Comparison of ENCODE assay signal across 16 cellular contexts in the genomic region with DNA sequence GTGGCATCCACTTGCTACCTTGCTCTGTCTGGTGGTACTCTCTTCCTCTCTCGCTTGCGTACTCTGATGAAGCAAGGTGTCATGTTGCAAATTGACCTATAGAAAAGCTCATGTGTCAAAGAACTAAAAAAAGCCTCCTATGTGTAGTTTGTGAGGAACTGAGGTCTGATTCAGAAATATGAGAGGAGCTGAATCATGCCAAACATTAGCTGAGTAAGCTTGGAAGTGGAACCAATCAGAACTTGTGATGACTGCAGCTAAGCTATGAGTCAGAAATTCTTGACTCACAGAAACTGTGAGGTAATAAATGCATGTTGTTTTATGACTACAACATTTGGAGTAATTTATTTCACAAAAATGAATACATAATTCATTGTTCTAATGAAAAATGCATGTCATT.
DNase-seq lines count a peak whose midpoint lies in the region; ATAC-seq and TF ChIP-seq lines count a peak whose summit lies in the region.
"Had no signal": no experiment of that assay in that cellular context is flagged by ENCODE, and none has a peak within 500 bp of the region (broad histone marks: within the 10 kb centered on the region; RNA-seq: fewer than 3 reads in every experiment).

No MANE protein-coding gene starts in this region.

- H3K4me3 Mint-ChIP-seq in activated CD4-positive, alpha-beta T cell treated with anti-CD3 and anti-CD28 coated beads for 36 hours: no peak overlapping the region
- H3K4me3 Mint-ChIP-seq: activated naive CD4-positive, alpha-beta T cell treated with anti-CD3 and anti-CD28 coated beads for 36 hours; IgD-negative memory B cell; mesothelial cell of epicardium; T-cell had no signal

- H3K4me3 ChIP-seq in fibroblast of mammary gland (ENCODE audit: control insufficient read depth, low read depth, low read length) (no peak overlapping the region), spleen (no peak overlapping the region), H7 (ENCODE audit: insufficient read depth, low read depth, low read length) (no peak overlapping the region)

- H3K4me1 Mint-ChIP-seq in activated CD4-positive, alpha-beta T cell treated with anti-CD3 and anti-CD28 coated beads for 36 hours: no peaks in the 10 kb centered on the region
- H3K4me1 Mint-ChIP-seq: IgD-negative memory B cell, mesothelial cell of epicardium, T-cell had no signal

- no peaks in the 10 kb centered on the region for H3K36me3 ChIP-seq in spleen
- no peaks in the 10 kb centered on the region for H3K36me3 ChIP-seq in H7 (replicated peaks; ENCODE audit: control insufficient read depth, insufficient read depth, low read length)

- ATAC-seq in activated CD4-positive, alpha-beta T cell treated with anti-CD3 and anti-CD28 coated beads for 36 hours: peak; percentile 58
- ATAC-seq in GM18520 (IDR thresholded peaks at IDR 0.05; ENCODE audit: unreplicated experiment): no peak
- ATAC-seq: T-cell had no signal

- intact Hi-C loops in activated CD4-positive, alpha-beta T cell treated with anti-CD3 and anti-CD28 coated beads for 36 hours (cut with DNase I, micrococcal nuclease): no loop called here
- intact Hi-C loops in spleen (cut with DNase I; ENCODE audit: low total_unique reads): no loop called here

- peaks cover 7% of the 10 kb centered on the region for H3K9me3 Mint-ChIP-seq in activated CD4-positive, alpha-beta T cell treated with anti-CD3 and anti-CD28 coated beads for 36 hours (ENCODE audit: low read depth)
- H3K9me3 Mint-ChIP-seq: mesothelial cell of epicardium had no signal

- DNase-seq in activated CD4-positive, alpha-beta T cell treated with anti-CD3 and anti-CD28 coated beads for 36 hours: no peak
- no peak for DNase-seq in activated CD4-positive, alpha-beta T cell treated with anti-CD3 and anti-CD28 coated beads, Interleukin-2, amount 50 U/mL, for 48 hours
- DNase-seq in RWPE1 (ENCODE audit: low spot score): peak; percentile 27
- peak; percentile 94 for DNase-seq in fibroblast of mammary gland (ENCODE audit: low read depth)
- DNase-seq in spleen: no peak
- no peak for DNase-seq in H7
- DNase-seq in caudate nucleus (lab: John Stamatoyannopoulos, UW): no peak
- DNase-seq: activated CD4-positive, alpha-beta T cell treated with anti-CD3 and anti-CD28 coated beads, Interleukin-2, amount 50 U/mL, for 4 hours; activated naive CD4-positive, alpha-beta T cell treated with anti-CD3 and anti-CD28 coated beads for 36 hours; AML-193; stimulated activated CD4-positive, alpha-beta T cell treated with anti-CD3 and anti-CD28 coated beads, Interleukin-4, amount 100 ng/mL, for 4 hours; T-cell had no signal

- H3K36me3 Mint-ChIP-seq in activated CD4-positive, alpha-beta T cell treated with anti-CD3 and anti-CD28 coated beads for 36 hours (ENCODE audit: low read depth): no peaks in the 10 kb centered on the region
- H3K36me3 Mint-ChIP-seq: IgD-negative memory B cell, mesothelial cell of epicardium, T-cell had no signal

- peaks cover 0 to 8% (median 0%) of the 10 kb centered on the region in 8 donors for H3K9me3 ChIP-seq in spleen

- POLR2A ChIA-PET in activated CD4-positive, alpha-beta T cell treated with anti-CD3 and anti-CD28 coated beads for 36 hours (lab: Charles Lee): no interaction called here
- POLR2A ChIA-PET in RWPE1 (lab: Yijun Ruan, JAX; ENCODE audit: low non-redundant PET): no interaction called here

- no peak for TF ChIP-seq POLR2A in spleen (IDR thresholded peaks at IDR 0.05)

- no peaks in the 10 kb centered on the region for H3K4me1 ChIP-seq in spleen

- H3K27ac ChIP-seq in RWPE1 (no peak overlapping the region), spleen (no peak overlapping the region), caudate nucleus (ENCODE audit: low read depth, low read length) (no peak overlapping the region)

- CTCF ChIA-PET in activated CD4-positive, alpha-beta T cell treated with anti-CD3 and anti-CD28 coated beads for 36 hours (lab: Charles Lee): no interaction called here
- CTCF ChIA-PET in RWPE1 (lab: Yijun Ruan, JAX): no interaction called here

- H3K27me3 ChIP-seq in spleen (replicated peaks in 1 of 7) (no peaks in the 10 kb centered on the region), H7 (ENCODE audit: control insufficient read depth, insufficient read depth, low read length) (no peaks in the 10 kb centered on the region)

- 66 to 93% (median 90%) methylated on average over 2 of the region's 2 CpGs for WGBS in spleen, 5 donors

- TF ChIP-seq CTCF in RWPE1 (conservative IDR thresholded peaks at IDR 0.05; ENCODE audit: low read depth): no peak
- TF ChIP-seq CTCF in fibroblast of mammary gland (conservative IDR thresholded peaks at IDR 0.05; ENCODE audit: control insufficient read depth, insufficient read depth, low read depth, low read length): no peak
- TF ChIP-seq CTCF in spleen (IDR thresholded peaks at IDR 0.05 in 8 of 11, conservative IDR thresholded peaks at IDR 0.05 in 3 of 11): no peak

- no peak overlapping the region for H3K27ac Mint-ChIP-seq in activated CD4-positive, alpha-beta T cell treated with anti-CD3 and anti-CD28 coated beads for 36 hours
- H3K27ac Mint-ChIP-seq: activated naive CD4-positive, alpha-beta T cell treated with anti-CD3 and anti-CD28 coated beads for 36 hours; IgD-negative memory B cell; mesothelial cell of epicardium; progenitor cell of endocrine pancreas; T-cell had no signal

- no peaks in the 10 kb centered on the region for H3K27me3 Mint-ChIP-seq in activated CD4-positive, alpha-beta T cell treated with anti-CD3 and anti-CD28 coated beads for 36 hours
- H3K27me3 Mint-ChIP-seq: IgD-negative memory B cell, progenitor cell of endocrine pancreas, T-cell had no signal

Comparison
In these comparisons a context has a peak if more than half of its experiments do, and no peak if none do; other contexts are left out.
1. DNase-seq: peak in RWPE1 (single experiment) and fibroblast of mammary gland (single experiment); none in activated CD4-positive, alpha-beta T cell treated with anti-CD3 and anti-CD28 coated beads for 36 hours (single experiment), activated CD4-positive, alpha-beta T cell treated with anti-CD3 and anti-CD28 coated beads, Interleukin-2, amount 50 U/mL, for 48 hours (0 of 2), spleen (single experiment), H7 (single experiment) and caudate nucleus (0 of 61).